Comparison of ENCODE assay signal across 1 cellular context in the genomic region with DNA sequence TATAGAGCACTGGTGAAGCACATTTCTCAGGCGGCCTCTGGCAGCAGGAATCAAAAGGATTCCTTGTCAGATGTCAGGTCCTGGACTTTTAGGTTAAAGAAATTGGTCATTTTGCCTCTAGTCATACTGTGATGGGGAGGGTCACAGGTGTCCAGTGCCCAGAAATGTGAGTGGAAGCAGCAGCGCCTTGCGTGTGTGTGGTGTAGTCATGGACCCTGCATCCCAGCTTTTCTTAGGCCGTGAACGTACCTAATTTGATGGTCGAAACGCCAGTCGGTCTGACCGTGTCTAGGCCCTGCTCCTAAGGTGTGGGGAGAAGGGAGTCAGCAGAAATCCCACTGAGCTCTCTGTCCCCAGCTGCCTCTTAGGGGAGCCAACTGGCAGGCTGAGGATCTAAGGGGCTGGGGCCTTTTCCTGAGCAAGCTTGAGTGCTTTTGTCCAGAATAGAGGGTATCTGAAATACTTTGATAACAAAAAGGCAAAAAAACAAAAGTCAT.
TF ChIP-seq lines count a peak whose summit lies in the region.

No MANE protein-coding gene starts in this region.

TF ChIP-seq in HepG2, 621 proteins besides CTCF, POLR2A, EP300 and RAD21:
- no peak for TF ChIP-seq ZNF547 (CRISPR knock-in tag; IDR thresholded peaks at IDR 0.05)
- TF ChIP-seq, protein P1, sequence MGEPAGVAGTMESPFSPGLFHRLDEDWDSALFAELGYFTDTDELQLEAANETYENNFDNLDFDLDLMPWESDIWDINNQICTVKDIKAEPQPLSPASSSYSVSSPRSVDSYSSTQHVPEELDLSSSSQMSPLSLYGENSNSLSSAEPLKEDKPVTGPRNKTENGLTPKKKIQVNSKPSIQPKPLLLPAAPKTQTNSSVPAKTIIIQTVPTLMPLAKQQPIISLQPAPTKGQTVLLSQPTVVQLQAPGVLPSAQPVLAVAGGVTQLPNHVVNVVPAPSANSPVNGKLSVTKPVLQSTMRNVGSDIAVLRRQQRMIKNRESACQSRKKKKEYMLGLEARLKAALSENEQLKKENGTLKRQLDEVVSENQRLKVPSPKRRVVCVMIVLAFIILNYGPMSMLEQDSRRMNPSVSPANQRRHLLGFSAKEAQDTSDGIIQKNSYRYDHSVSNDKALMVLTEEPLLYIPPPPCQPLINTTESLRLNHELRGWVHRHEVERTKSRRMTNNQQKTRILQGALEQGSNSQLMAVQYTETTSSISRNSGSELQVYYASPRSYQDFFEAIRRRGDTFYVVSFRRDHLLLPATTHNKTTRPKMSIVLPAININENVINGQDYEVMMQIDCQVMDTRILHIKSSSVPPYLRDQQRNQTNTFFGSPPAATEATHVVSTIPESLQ (CRISPR knock-in tag; conservative IDR thresholded peaks at IDR 0.05) = no peak
- TF ChIP-seq RBM22 (optimal IDR thresholded peaks at IDR 0.05; ENCODE audit: low read length) = peak; percentile 74
- 0 out of 2 replicates have a peak, but pooled peaks have one; percentile 20 for TF ChIP-seq POLR2G (IDR thresholded peaks at IDR 0.05; ENCODE audit: low read depth, low read length)
- TF ChIP-seq POLR2AphosphoS5 (IDR thresholded peaks at IDR 0.05; ENCODE audit: low read depth, low read length) = peak; percentile 10; the same call in 1 of the 2 replicates
- TF ChIP-seq ZFP41 (CRISPR knock-in tag; IDR thresholded peaks at IDR 0.05; ENCODE audit: borderline replicate concordance) = no peak
- TF ChIP-seq, protein P2, sequence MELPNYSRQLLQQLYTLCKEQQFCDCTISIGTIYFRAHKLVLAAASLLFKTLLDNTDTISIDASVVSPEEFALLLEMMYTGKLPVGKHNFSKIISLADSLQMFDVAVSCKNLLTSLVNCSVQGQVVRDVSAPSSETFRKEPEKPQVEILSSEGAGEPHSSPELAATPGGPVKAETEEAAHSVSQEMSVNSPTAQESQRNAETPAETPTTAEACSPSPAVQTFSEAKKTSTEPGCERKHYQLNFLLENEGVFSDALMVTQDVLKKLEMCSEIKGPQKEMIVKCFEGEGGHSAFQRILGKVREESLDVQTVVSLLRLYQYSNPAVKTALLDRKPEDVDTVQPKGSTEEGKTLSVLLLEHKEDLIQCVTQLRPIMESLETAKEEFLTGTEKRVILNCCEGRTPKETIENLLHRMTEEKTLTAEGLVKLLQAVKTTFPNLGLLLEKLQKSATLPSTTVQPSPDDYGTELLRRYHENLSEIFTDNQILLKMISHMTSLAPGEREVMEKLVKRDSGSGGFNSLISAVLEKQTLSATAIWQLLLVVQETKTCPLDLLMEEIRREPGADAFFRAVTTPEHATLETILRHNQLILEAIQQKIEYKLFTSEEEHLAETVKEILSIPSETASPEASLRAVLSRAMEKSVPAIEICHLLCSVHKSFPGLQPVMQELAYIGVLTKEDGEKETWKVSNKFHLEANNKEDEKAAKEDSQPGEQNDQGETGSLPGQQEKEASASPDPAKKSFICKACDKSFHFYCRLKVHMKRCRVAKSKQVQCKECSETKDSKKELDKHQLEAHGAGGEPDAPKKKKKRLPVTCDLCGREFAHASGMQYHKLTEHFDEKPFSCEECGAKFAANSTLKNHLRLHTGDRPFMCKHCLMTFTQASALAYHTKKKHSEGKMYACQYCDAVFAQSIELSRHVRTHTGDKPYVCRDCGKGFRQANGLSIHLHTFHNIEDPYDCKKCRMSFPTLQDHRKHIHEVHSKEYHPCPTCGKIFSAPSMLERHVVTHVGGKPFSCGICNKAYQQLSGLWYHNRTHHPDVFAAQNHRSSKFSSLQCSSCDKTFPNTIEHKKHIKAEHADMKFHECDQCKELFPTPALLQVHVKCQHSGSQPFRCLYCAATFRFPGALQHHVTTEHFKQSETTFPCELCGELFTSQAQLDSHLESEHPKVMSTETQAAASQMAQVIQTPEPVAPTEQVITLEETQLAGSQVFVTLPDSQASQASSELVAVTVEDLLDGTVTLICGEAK (IDR thresholded peaks at IDR 0.05) = no peak
- TF ChIP-seq, protein P2 (CRISPR knock-in tag; IDR thresholded peaks at IDR 0.05) = 0 out of 2 replicates have a peak, but pooled peaks have one; percentile 16
- no peak for TF ChIP-seq ZNF562 (CRISPR knock-in tag; IDR thresholded peaks at IDR 0.05; ENCODE audit: borderline replicate concordance)
- no peak for TF ChIP-seq ZNF607 (CRISPR knock-in tag; IDR thresholded peaks at IDR 0.05; ENCODE audit: borderline replicate concordance)
- TF ChIP-seq, protein P3, sequence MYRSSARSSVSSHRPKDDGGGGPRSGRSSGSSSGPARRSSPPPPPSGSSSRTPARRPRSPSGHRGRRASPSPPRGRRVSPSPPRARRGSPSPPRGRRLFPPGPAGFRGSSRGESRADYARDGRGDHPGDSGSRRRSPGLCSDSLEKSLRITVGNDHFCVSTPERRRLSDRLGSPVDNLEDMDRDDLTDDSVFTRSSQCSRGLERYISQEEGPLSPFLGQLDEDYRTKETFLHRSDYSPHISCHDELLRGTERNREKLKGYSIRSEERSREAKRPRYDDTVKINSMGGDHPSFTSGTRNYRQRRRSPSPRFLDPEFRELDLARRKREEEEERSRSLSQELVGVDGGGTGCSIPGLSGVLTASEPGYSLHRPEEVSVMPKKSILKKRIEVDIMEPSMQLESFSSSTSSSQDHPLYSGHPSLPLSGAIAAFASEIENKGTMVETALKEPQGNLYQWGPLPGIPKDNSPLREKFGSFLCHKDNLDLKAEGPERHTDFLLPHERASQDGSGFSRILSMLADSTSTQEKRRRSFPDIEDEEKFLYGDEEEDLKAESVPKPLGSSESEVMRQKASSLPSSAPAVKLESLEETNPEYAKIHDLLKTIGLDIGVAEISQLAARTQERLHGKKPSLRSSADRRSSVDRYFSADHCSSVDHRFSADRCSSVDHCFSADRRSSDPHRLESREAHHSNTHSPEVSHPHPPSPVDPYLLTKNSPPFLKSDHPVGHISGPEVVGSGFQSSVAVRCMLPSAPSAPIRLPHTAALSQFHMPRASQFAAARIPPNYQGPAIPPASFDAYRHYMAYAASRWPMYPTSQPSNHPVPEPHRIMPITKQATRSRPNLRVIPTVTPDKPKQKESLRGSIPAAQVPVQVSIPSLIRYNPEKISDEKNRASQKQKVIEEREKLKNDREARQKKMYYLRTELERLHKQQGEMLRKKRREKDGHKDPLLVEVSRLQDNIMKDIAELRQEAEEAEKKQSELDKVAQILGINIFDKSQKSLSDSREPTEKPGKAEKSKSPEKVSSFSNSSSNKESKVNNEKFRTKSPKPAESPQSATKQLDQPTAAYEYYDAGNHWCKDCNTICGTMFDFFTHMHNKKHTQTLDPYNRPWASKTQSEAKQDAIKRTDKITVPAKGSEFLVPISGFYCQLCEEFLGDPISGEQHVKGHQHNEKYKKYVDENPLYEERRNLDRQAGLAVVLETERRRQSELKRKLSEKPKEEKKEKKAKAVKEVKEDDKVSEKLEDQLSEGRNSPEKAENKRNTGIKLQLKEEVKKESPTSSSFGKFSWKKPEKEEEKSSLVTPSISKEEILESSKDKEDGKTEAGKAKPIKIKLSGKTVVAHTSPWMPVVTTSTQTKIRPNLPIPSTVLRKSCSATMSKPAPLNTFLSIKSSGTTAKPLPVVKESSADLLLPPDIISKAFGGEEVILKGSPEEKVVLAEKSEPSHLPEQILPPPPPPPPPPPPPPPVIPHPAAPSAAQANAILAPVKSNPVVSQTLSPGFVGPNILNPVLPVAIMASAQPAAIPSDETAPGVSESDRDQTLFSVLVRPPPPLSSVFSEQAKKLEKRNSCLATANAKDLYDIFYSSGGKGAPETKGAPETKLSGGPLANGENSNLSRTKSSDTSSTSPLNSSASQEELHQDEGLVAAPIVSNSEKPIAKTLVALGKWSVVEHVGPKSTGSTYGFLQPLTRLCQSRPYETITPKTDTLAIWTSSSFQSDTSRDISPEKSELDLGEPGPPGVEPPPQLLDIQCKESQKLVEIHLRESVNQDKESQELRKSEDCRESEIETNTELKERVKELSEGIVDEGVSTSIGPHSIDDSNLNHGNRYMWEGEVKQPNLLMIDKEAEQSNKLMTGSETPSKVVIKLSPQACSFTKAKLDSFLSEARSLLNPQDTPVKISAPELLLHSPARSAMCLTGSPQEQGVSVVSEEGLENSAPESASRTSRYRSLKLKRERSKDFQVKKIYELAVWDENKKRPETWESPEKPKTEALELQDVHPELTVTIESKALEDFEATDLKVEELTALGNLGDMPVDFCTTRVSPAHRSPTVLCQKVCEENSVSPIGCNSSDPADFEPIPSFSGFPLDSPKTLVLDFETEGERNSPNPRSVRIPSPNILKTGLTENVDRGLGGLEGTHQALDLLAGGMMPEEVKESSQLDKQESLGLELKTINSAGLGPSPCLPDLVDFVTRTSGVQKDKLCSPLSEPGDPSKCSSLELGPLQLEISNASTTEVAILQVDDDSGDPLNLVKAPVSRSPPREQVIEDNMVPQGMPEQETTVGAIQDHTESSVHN (CRISPR knock-in tag; IDR thresholded peaks at IDR 0.05) = 0 out of 2 replicates have a peak, but pooled peaks have one; percentile 15
- TF ChIP-seq, protein P4, sequence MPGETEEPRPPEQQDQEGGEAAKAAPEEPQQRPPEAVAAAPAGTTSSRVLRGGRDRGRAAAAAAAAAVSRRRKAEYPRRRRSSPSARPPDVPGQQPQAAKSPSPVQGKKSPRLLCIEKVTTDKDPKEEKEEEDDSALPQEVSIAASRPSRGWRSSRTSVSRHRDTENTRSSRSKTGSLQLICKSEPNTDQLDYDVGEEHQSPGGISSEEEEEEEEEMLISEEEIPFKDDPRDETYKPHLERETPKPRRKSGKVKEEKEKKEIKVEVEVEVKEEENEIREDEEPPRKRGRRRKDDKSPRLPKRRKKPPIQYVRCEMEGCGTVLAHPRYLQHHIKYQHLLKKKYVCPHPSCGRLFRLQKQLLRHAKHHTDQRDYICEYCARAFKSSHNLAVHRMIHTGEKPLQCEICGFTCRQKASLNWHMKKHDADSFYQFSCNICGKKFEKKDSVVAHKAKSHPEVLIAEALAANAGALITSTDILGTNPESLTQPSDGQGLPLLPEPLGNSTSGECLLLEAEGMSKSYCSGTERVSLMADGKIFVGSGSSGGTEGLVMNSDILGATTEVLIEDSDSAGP (CRISPR knock-in tag; IDR thresholded peaks at IDR 0.05; ENCODE audit: borderline replicate concordance) = 0 out of 2 replicates have a peak, but pooled peaks have one; percentile 23
